ENCODE assay signal across 28 cellular contexts in genomic region chr1:24568475-24568874, GRCh38. TPM values are rescaled to one million over a fixed set of nuclear protein-coding genes. Genes with fewer than 3 reads are reported as not detected.
DNase-seq lines count a peak whose midpoint lies in the region; ATAC-seq and TF ChIP-seq lines count a peak whose summit lies in the region.
"Had no signal": no experiment of that assay in that cellular context is flagged by ENCODE, and none has a peak within 500 bp of the region (broad histone marks: within the 10 kb centered on the region; RNA-seq: fewer than 3 reads in every experiment).

No MANE protein-coding gene starts in this region.

- H3K4me3 ChIP-seq in endocrine pancreas (ENCODE audit: control insufficient read depth, insufficient read depth, low read length) (no peak overlapping the region), upper lobe of left lung (no peak overlapping the region), foreskin fibroblast (ENCODE audit: low read depth in 1 of 2, low read length in 2 of 2) (no peak overlapping the region)
- H3K4me3 ChIP-seq: GM12878, sigmoid colon had no signal

- peaks cover 11% of the 10 kb centered on the region for H3K27me3 Mint-ChIP-seq in activated naive CD8-positive, alpha-beta T cell treated with anti-CD3 and anti-CD28 coated beads, Interleukin-2, amount 10 ng/mL, durations not matched to agents 7 days and 5 days
- no peaks in the 10 kb centered on the region for H3K27me3 Mint-ChIP-seq in activated naive CD8-positive, alpha-beta T cell treated with anti-CD3 and anti-CD28 coated beads, Interleukin-2, amount 50 U/mL, for 24 hours
- peaks cover 16% of the 10 kb centered on the region for H3K27me3 Mint-ChIP-seq in nephron (ENCODE audit: low read depth)
- H3K27me3 Mint-ChIP-seq: activated B cell treated with CpG ODN at 0.5 μM for 24 hours; activated CD4-positive, alpha-beta memory T cell treated with anti-CD3 and anti-CD28 coated beads for 36 hours; central memory CD8-positive, alpha-beta T cell had no signal

- POLR2A ChIA-PET in activated naive CD8-positive, alpha-beta T cell treated with anti-CD3 and anti-CD28 coated beads, Interleukin-2, amount 10 ng/mL, durations not matched to agents 7 days and 5 days (lab: Charles Lee), result no interaction called here

- H3K36me3 Mint-ChIP-seq in activated naive CD8-positive, alpha-beta T cell treated with anti-CD3 and anti-CD28 coated beads, Interleukin-2, amount 10 ng/mL, durations not matched to agents 7 days and 5 days, result peaks cover 1% of the 10 kb centered on the region
- H3K36me3 Mint-ChIP-seq in activated naive CD8-positive, alpha-beta T cell treated with anti-CD3 and anti-CD28 coated beads, Interleukin-2, amount 50 U/mL, for 24 hours (ENCODE audit: low read depth), result no peaks in the 10 kb centered on the region
- no peaks in the 10 kb centered on the region for H3K36me3 Mint-ChIP-seq in nephron (ENCODE audit: low read depth)
- H3K36me3 Mint-ChIP-seq: activated CD4-positive, alpha-beta memory T cell treated with anti-CD3 and anti-CD28 coated beads for 36 hours; activated naive CD4-positive, alpha-beta T cell treated with anti-CD3 and anti-CD28 coated beads, Interleukin-2, amount 50 U/mL, for 72 hours; natural killer cell had no signal

- no peak for TF ChIP-seq EP300 in upper lobe of left lung (IDR thresholded peaks at IDR 0.05)

- no peaks in the 10 kb centered on the region for H3K36me3 ChIP-seq in endocrine pancreas (ENCODE audit: control insufficient read depth, insufficient read depth, low read length)
- H3K36me3 ChIP-seq in upper lobe of left lung, result no peaks in the 10 kb centered on the region
- H3K36me3 ChIP-seq: sigmoid colon had no signal

- ATAC-seq in activated naive CD8-positive, alpha-beta T cell treated with anti-CD3 and anti-CD28 coated beads, Interleukin-2, amount 10 ng/mL, durations not matched to agents 7 days and 5 days (ENCODE audit: low read depth), result no peak
- ATAC-seq in activated naive CD8-positive, alpha-beta T cell treated with anti-CD3 and anti-CD28 coated beads, Interleukin-2, amount 50 U/mL, for 24 hours, result no peak
- ATAC-seq in upper lobe of left lung (ENCODE audit: low FRiP score in 2 of 2), result no peak
- ATAC-seq: activated naive CD4-positive, alpha-beta T cell treated with anti-CD3 and anti-CD28 coated beads, Interleukin-2, amount 50 U/mL, for 72 hours; GM12878 had no signal

- TF ChIP-seq CTCF in nephron (IDR thresholded peaks at IDR 0.05; ENCODE audit: unreplicated experiment in 3 of 3), result no peak
- TF ChIP-seq CTCF in upper lobe of left lung (IDR thresholded peaks at IDR 0.05), result no peak
- TF ChIP-seq CTCF in foreskin fibroblast (IDR thresholded peaks at IDR 0.05; ENCODE audit: low read depth, low read length), result no peak

- H3K27ac Mint-ChIP-seq in activated naive CD8-positive, alpha-beta T cell treated with anti-CD3 and anti-CD28 coated beads, Interleukin-2, amount 10 ng/mL, durations not matched to agents 7 days and 5 days, result peak overlapping the region; percentile 32
- H3K27ac Mint-ChIP-seq in activated naive CD8-positive, alpha-beta T cell treated with anti-CD3 and anti-CD28 coated beads, Interleukin-2, amount 50 U/mL, for 24 hours, result no peak overlapping the region
- peak overlapping the region in 2 of 3 experiments; percentile 32 to 54 for H3K27ac Mint-ChIP-seq in nephron
- H3K27ac Mint-ChIP-seq: activated B cell treated with CpG ODN at 0.5 μM for 24 hours; activated CD4-positive, alpha-beta memory T cell treated with anti-CD3 and anti-CD28 coated beads for 36 hours; activated T-helper 2 cell treated with anti-CD3 and anti-CD28 coated beads, Interferon-gamma antibody, Interleukin-2, Interleukin-4, amounts not matched to agents 10 μg/mL and 5 μg/mL and 100 μg/mL, durations not matched to agents 14 hours and 24 hours and 36 hours; natural killer cell had no signal

- H3K4me1 ChIP-seq in endocrine pancreas (ENCODE audit: control insufficient read depth, insufficient read depth, low read length), result no peaks in the 10 kb centered on the region
- peaks cover 0 to 12% (median 0%) of the 10 kb centered on the region in 4 donors for H3K4me1 ChIP-seq in upper lobe of left lung

- H3K27ac ChIP-seq in upper lobe of left lung, result peak overlapping the region; percentile 27 to 82 (median 62)
- H3K27ac ChIP-seq: sigmoid colon had no signal

- TF ChIP-seq POLR2A in upper lobe of left lung (IDR thresholded peaks at IDR 0.05), result no peak

- no peak overlapping the region for H3K4me3 Mint-ChIP-seq in activated naive CD8-positive, alpha-beta T cell treated with anti-CD3 and anti-CD28 coated beads, Interleukin-2, amount 10 ng/mL, durations not matched to agents 7 days and 5 days
- H3K4me3 Mint-ChIP-seq in activated naive CD8-positive, alpha-beta T cell treated with anti-CD3 and anti-CD28 coated beads, Interleukin-2, amount 50 U/mL, for 24 hours, result no peak overlapping the region
- H3K4me3 Mint-ChIP-seq in nephron, result no peak overlapping the region
- H3K4me3 Mint-ChIP-seq: activated B cell treated with CpG ODN at 0.5 μM for 24 hours; activated CD4-positive, alpha-beta memory T cell treated with anti-CD3 and anti-CD28 coated beads for 36 hours; central memory CD8-positive, alpha-beta T cell; natural killer cell had no signal

- H3K27me3 ChIP-seq in endocrine pancreas (ENCODE audit: control insufficient read depth, insufficient read depth, low read length) (no peaks in the 10 kb centered on the region), upper lobe of left lung (no peaks in the 10 kb centered on the region)
- H3K27me3 ChIP-seq: sigmoid colon had no signal

- H3K4me1 Mint-ChIP-seq in activated naive CD8-positive, alpha-beta T cell treated with anti-CD3 and anti-CD28 coated beads, Interleukin-2, amount 10 ng/mL, durations not matched to agents 7 days and 5 days, result peaks cover 19% of the 10 kb centered on the region
- peaks cover 17% of the 10 kb centered on the region for H3K4me1 Mint-ChIP-seq in activated naive CD8-positive, alpha-beta T cell treated with anti-CD3 and anti-CD28 coated beads, Interleukin-2, amount 50 U/mL, for 24 hours
- no peaks in the 10 kb centered on the region for H3K4me1 Mint-ChIP-seq in nephron

- H3K9me3 Mint-ChIP-seq in activated naive CD8-positive, alpha-beta T cell treated with anti-CD3 and anti-CD28 coated beads, Interleukin-2, amount 10 ng/mL, durations not matched to agents 7 days and 5 days, result no peaks in the 10 kb centered on the region
- no peaks in the 10 kb centered on the region for H3K9me3 Mint-ChIP-seq in activated naive CD8-positive, alpha-beta T cell treated with anti-CD3 and anti-CD28 coated beads, Interleukin-2, amount 50 U/mL, for 24 hours
- no peaks in the 10 kb centered on the region for H3K9me3 Mint-ChIP-seq in nephron
- H3K9me3 Mint-ChIP-seq: activated B cell treated with CpG ODN at 0.5 μM for 24 hours; activated CD4-positive, alpha-beta memory T cell treated with anti-CD3 and anti-CD28 coated beads for 36 hours; activated naive CD4-positive, alpha-beta T cell treated with anti-CD3 and anti-CD28 coated beads, Interleukin-2, amount 50 U/mL, for 72 hours; activated T-helper 2 cell treated with anti-CD3 and anti-CD28 coated beads, Interferon-gamma antibody, Interleukin-2, Interleukin-4, amounts not matched to agents 10 μg/mL and 5 μg/mL and 100 μg/mL, durations not matched to agents 14 hours and 24 hours and 36 hours; central memory CD8-positive, alpha-beta T cell; natural killer cell had no signal

- no peaks in the 10 kb centered on the region for H3K9me3 ChIP-seq in endocrine pancreas (ENCODE audit: control insufficient read depth, low read length)
- no peaks in the 10 kb centered on the region for H3K9me3 ChIP-seq in upper lobe of left lung
- H3K9me3 ChIP-seq: sigmoid colon had no signal

- DNase-seq in activated naive CD8-positive, alpha-beta T cell treated with anti-CD3 and anti-CD28 coated beads, Interleukin-2, amount 10 ng/mL, durations not matched to agents 7 days and 5 days, result no peak
- no peak for DNase-seq in activated naive CD8-positive, alpha-beta T cell treated with anti-CD3 and anti-CD28 coated beads, Interleukin-2, amount 50 U/mL, for 24 hours
- DNase-seq in upper lobe of left lung, result no peak
- no peak for DNase-seq in activated CD4-positive, alpha-beta T cell treated with anti-CD3 and anti-CD28 coated beads, Interleukin-2, amount 50 U/mL, for 48 hours
- DNase-seq in foreskin fibroblast, result no peak
- DNase-seq in NCI-H2227 (lab: John Stamatoyannopoulos, UW; ENCODE audit: unreplicated experiment), result no peak
- DNase-seq: 8988T; activated B cell treated with CpG ODN at 0.5 μM for 24 hours; activated CD4-positive, alpha-beta memory T cell treated with anti-CD3 and anti-CD28 coated beads for 36 hours; activated CD8-positive, alpha-beta memory T cell treated with anti-CD3 and anti-CD28 coated beads, Interleukin-2, amount 50 U/mL, for 48 hours; AML-193; COR-L47; Karpas-422; left cardiac atrium; natural killer cell; NCI-H1930; NCI-H2227 treated with DMSO at 0.1 percent for 48 hours; NCI-H82; sigmoid colon; T-helper 9 cell had no signal

- 76 to 83% methylated on average over 2 of the region's 2 CpGs for WGBS in upper lobe of left lung, 2 donors

- H3K9ac ChIP-seq in endocrine pancreas (ENCODE audit: control insufficient read depth, insufficient read depth, low read length), result peak overlapping the region; percentile 63

RNA-seq across cellular contexts. Expression of gene NCMAP, which starts 12.6 kb away (rescaled TPM):
- total RNA-seq in activated naive CD8-positive, alpha-beta T cell treated with anti-CD3 and anti-CD28 coated beads, Interleukin-2, amount 10 ng/mL, durations not matched to agents 7 days and 5 days, result under 1 TPM; 0.19 to 0.23 TPM
- total RNA-seq in upper lobe of left lung, result 10 to 100 TPM in 1 of 6 donors, 1 to 10 TPM in 5; 3.3 to 12.8 (median 7.3) TPM
- total RNA-seq: activated B cell treated with CpG ODN at 0.5 μM for 24 hours; activated T-helper 2 cell treated with anti-CD3 and anti-CD28 coated beads, Interferon-gamma antibody, Interleukin-2, Interleukin-4, amounts not matched to agents 10 μg/mL and 5 μg/mL and 100 μg/mL, durations not matched to agents 14 hours and 24 hours and 36 hours; astrocyte; GM12878; mesenteric fat pad; natural killer cell; sigmoid colon had no signal
